8 cellular contexts compared by ENCODE assay signal in genomic region chr2:98608118-98608961, GRCh38. TPM values are rescaled to one million over a fixed set of nuclear protein-coding genes. Genes with fewer than 3 reads are reported as not detected.
A peak's percentile ranks its signal among the peaks of the same experiment; 100 is the strongest.
DNase-seq lines count a peak whose midpoint lies in the region; ATAC-seq and TF ChIP-seq lines count a peak whose summit lies in the region.

A gene with protein sequence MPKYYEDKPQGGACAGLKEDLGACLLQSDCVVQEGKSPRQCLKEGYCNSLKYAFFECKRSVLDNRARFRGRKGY (minus strand): TSS chr2:98608512. CDS start chr2:98608405, 107 bp downstream.
TSS of gene UNC50 (plus strand) at chr2:98608589. CDS start at chr2:98609760, 1,171 bp downstream.

- peak; percentile 79 for DNase-seq in DMS114 treated with DMSO at 0.1 percent for 48 hours (lab: John Stamatoyannopoulos, UW; ENCODE audit: unreplicated experiment)
- DNase-seq in OCI-M2 (lab: John Stamatoyannopoulos, UW; ENCODE audit: unreplicated experiment) = peak; percentile 14
- DNase-seq in activated T-cell treated with anti-CD3 and anti-CD28 coated beads for 4 hours = peak; percentile 82
- peak; percentile 32 for DNase-seq in epithelial cell of proximal tubule (ENCODE audit: low read depth)
- peak; percentile 87 for DNase-seq in mucosa of gallbladder (ENCODE audit: low spot score)
- peak; percentile 85 for DNase-seq in stimulated activated CD8-positive, alpha-beta memory T cell treated with anti-CD3 and anti-CD28 coated beads, Interleukin-4, amount 100 ng/mL, for 24 hours (ENCODE audit: low read depth)

- no peak for TF ChIP-seq CTCF in epithelial cell of proximal tubule (conservative IDR thresholded peaks at IDR 0.05; ENCODE audit: low read depth, low read length)

- TF ChIP-seq RAD21 in Ishikawa (IDR thresholded peaks at IDR 0.05; ENCODE audit: low read depth) = no peak

- peak; percentile 82 for ATAC-seq in GM21576 (IDR thresholded peaks at IDR 0.05; ENCODE audit: unreplicated experiment)

- H3K4me3 ChIP-seq in epithelial cell of proximal tubule (ENCODE audit: low read depth, low read length) = peak within 1 kb of the TSS; percentile 89

- no peak for TF ChIP-seq EP300 in Ishikawa (IDR thresholded peaks at IDR 0.05; ENCODE audit: borderline replicate concordance)

TF ChIP-seq in Ishikawa, 13 proteins besides CTCF, POLR2A, EP300 and RAD21:
- TF ChIP-seq CEBPB (IDR thresholded peaks at IDR 0.05) = no peak
- peak; percentile 72; the same call in 1 of the 2 replicates for TF ChIP-seq TCF12 (IDR thresholded peaks at IDR 0.05; ENCODE audit: low read depth)
- no peak for TF ChIP-seq NFIC (IDR thresholded peaks at IDR 0.05)
- TF ChIP-seq, protein P1, sequence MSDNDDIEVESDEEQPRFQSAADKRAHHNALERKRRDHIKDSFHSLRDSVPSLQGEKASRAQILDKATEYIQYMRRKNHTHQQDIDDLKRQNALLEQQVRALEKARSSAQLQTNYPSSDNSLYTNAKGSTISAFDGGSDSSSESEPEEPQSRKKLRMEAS (IDR thresholded peaks at IDR 0.05) = peak; percentile 77
- TF ChIP-seq, protein P2, sequence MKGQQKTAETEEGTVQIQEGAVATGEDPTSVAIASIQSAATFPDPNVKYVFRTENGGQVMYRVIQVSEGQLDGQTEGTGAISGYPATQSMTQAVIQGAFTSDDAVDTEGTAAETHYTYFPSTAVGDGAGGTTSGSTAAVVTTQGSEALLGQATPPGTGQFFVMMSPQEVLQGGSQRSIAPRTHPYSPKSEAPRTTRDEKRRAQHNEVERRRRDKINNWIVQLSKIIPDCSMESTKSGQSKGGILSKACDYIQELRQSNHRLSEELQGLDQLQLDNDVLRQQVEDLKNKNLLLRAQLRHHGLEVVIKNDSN (IDR thresholded peaks at IDR 0.05) = 0 out of 2 replicates have a peak, but pooled peaks have one; percentile 40
- peak; percentile 96 for TF ChIP-seq TAF1 (IDR thresholded peaks at IDR 0.05; ENCODE audit: low read depth)
- peak; percentile 70 for TF ChIP-seq YY1 (IDR thresholded peaks at IDR 0.05; ENCODE audit: low read depth)
- peak; percentile 56; the same call in 1 of the 2 replicates for TF ChIP-seq CREB1 (IDR thresholded peaks at IDR 0.05; ENCODE audit: low read depth)
- TF ChIP-seq TEAD4 (IDR thresholded peaks at IDR 0.05) = no peak; the same call in 1 of the 2 replicates

RNA-seq across cellular contexts. Expression of the first gene that starts in this region (rescaled TPM):
- total RNA-seq in epithelial cell of proximal tubule (9.3 and 16.5 TPM in 2 replicates), mucosa of gallbladder (37.2 TPM)

RNA-seq across cellular contexts. Expression of gene UNC50, which starts in this region (rescaled TPM):
- total RNA-seq in epithelial cell of proximal tubule = 35.3 and 43.0 TPM in 2 replicates
- total RNA-seq in mucosa of gallbladder = 44.8 TPM

Comparison
In these comparisons a context has a peak if more than half of its experiments do, and no peak if none do; other contexts are left out.
1. Peak in every context shown above with its lines: DNase-seq, ATAC-seq and H3K4me3 ChIP-seq.
2. DNase-seq: peak in every context shown above with its lines; median percentile 87 in mucosa of gallbladder; 85 in stimulated activated CD8-positive, alpha-beta memory T cell treated with anti-CD3 and anti-CD28 coated beads, Interleukin-4, amount 100 ng/mL, for 24 hours; 82 in activated T-cell treated with anti-CD3 and anti-CD28 coated beads for 4 hours; 79 in DMS114 treated with DMSO at 0.1 percent for 48 hours; 32 in epithelial cell of proximal tubule; 14 in OCI-M2.